Comparison of ENCODE assay signal across 24 cellular contexts in the genomic region with DNA sequence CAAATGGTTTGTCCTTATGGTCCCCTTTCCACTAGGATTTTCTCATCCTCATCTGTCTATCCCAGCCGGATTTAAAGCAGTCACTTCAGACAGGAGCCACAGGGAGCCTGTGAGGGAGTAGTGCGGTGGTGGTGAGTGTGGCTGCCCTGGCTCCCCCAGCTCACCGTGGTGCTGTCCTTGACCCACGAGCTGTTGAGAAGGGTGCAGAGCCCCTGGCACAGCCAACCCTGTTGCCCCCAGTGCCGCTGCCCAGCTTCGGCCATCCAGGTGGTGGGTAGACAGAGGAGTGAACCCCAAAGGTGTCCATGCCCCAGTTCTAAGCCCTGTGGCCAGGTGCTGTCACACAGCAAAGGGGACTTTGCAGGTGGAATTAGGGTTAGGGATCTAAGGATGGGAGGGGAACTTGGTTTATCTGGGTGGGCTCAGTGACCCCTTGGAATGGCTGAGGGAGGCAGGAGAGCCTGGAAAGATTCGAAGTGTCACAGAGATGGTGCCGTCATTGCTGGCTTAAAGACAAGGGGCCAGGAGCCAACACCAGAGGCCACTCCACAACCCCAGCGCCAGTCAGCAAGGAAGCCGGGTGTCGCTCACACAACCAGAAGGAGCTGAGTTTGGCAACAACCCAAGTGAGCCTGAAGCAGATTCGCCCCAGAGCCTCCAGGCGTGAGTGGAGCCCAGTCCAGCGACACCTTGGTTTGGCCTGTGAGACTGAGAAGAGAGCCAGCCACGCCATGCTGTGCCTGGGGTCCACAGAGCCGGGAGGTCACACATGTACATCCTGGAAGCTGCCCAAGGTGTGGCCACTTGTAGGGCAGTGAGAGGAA.
A peak's percentile ranks its signal among the peaks of the same experiment; 100 is the strongest.
DNase-seq lines count a peak whose midpoint lies in the region; ATAC-seq and TF ChIP-seq lines count a peak whose summit lies in the region.
"Had no signal": no experiment of that assay in that cellular context is flagged by ENCODE, and none has a peak within 500 bp of the region (broad histone marks: within the 10 kb centered on the region; RNA-seq: fewer than 3 reads in every experiment).

No MANE protein-coding gene starts in this region.

- H4K20me1 ChIP-seq in BLaER1, result peaks cover 7% of the 10 kb centered on the region; the same call in 1 of the 2 replicates

- TF ChIP-seq CTCF in endodermal cell (conservative IDR thresholded peaks at IDR 0.05), result no peak
- no peak for TF ChIP-seq CTCF in right lobe of liver (IDR thresholded peaks at IDR 0.05)
- no peak for TF ChIP-seq CTCF in type B pancreatic cell (conservative IDR thresholded peaks at IDR 0.05)

- WGBS in endodermal cell (ENCODE audit: insufficient coverage in 1 of 2, insufficient read length in 1 of 2), 2 experiments, result 91 to 99% methylated on average over 9 to 16 of the region's 16 CpGs
- 73% methylated on average over 6 of the region's 16 CpGs for whole genome bisulfite sequencing in right lobe of liver (ENCODE audit: insufficient coverage, low coverage, low lambda C conversion rate, missing lambda C conversion rate)

- intact Hi-C loops in right lobe of liver (cut with DNase I), result no loop called here

- no peaks in the 10 kb centered on the region for H3K27me3 Mint-ChIP-seq in endodermal cell (ENCODE audit: insufficient read depth)
- H3K27me3 Mint-ChIP-seq in type B pancreatic cell, result no peaks in the 10 kb centered on the region
- H3K27me3 Mint-ChIP-seq: activated CD4-positive, alpha-beta T cell treated with anti-CD3 and anti-CD28 coated beads, Interleukin-2, amount 10 ng/mL, durations not matched to agents 7 days and 5 days had no signal

- H3K9me3 ChIP-seq in BLaER1 (no peaks in the 10 kb centered on the region), endodermal cell (ENCODE audit: control insufficient read depth, low read length) (no peaks in the 10 kb centered on the region), right lobe of liver (no peaks in the 10 kb centered on the region)
- H3K9me3 ChIP-seq: neutrophil, SJSA1, suprapubic skin had no signal

- H3K4me3 ChIP-seq in BLaER1, result no peak overlapping the region
- no peak overlapping the region for H3K4me3 ChIP-seq in endodermal cell (ENCODE audit: low read length)
- no peak overlapping the region for H3K4me3 ChIP-seq in right lobe of liver
- H3K4me3 ChIP-seq: SJSA1, suprapubic skin had no signal

- H3K27me3 ChIP-seq in BLaER1, result no peaks in the 10 kb centered on the region
- H3K27me3 ChIP-seq in endodermal cell (ENCODE audit: control insufficient read depth, insufficient read depth, low read length, poor library complexity, severe bottlenecking), result no peaks in the 10 kb centered on the region
- no peaks in the 10 kb centered on the region for H3K27me3 ChIP-seq in right lobe of liver
- H3K27me3 ChIP-seq: neutrophil, SJSA1 had no signal

- H3K36me3 ChIP-seq in BLaER1 (0 out of 2 replicates have a peak, but pooled peaks cover 2% of the 10 kb centered on the region), endodermal cell (ENCODE audit: control insufficient read depth, insufficient read depth, low read length) (no peaks in the 10 kb centered on the region), right lobe of liver (peaks cover 0 to 54% (median 19%) of the 10 kb centered on the region in 4 donors)
- H3K36me3 ChIP-seq: neutrophil, SJSA1, suprapubic skin had no signal

- H3K4me2 ChIP-seq in BLaER1, result peak overlapping the region; percentile 91

- ATAC-seq in right lobe of liver (peak; percentile 1 to 30 (median 12)), HG02970 (IDR thresholded peaks at IDR 0.05; ENCODE audit: low FRiP score, unreplicated experiment) (no peak)
- ATAC-seq: HCT116; stimulated activated effector memory CD8-positive, alpha-beta T cell treated with anti-CD3 and anti-CD28 coated beads, Interleukin-12 subunit alpha, Interleukin-12 subunit beta, amount 100 ng/mL, for 72 hours; T-helper 17 cell had no signal

- H3K4me1 ChIP-seq in BLaER1 (peaks cover 54% of the 10 kb centered on the region), endodermal cell (ENCODE audit: control insufficient read depth, insufficient read depth, low read length) (no peaks in the 10 kb centered on the region), right lobe of liver (no peaks in the 10 kb centered on the region)
- H3K4me1 ChIP-seq: SJSA1, suprapubic skin had no signal

- no peak for TF ChIP-seq POLR2A in right lobe of liver (IDR thresholded peaks at IDR 0.05)

- H3K27ac Mint-ChIP-seq in endodermal cell, result no peak overlapping the region
- H3K27ac Mint-ChIP-seq in type B pancreatic cell, result no peak overlapping the region
- H3K27ac Mint-ChIP-seq: activated CD4-positive, alpha-beta T cell treated with anti-CD3 and anti-CD28 coated beads, Interleukin-2, amount 10 ng/mL, durations not matched to agents 7 days and 5 days; stimulated activated effector memory CD8-positive, alpha-beta T cell treated with anti-CD3 and anti-CD28 coated beads, Interleukin-12 subunit alpha, Interleukin-12 subunit beta, amount 100 ng/mL, for 72 hours; T-helper 17 cell had no signal

- peak overlapping the region; percentile 56 for H3K27ac ChIP-seq in BLaER1
- H3K27ac ChIP-seq in endodermal cell (ENCODE audit: low read depth, low read length), result no peak overlapping the region
- H3K27ac ChIP-seq in right lobe of liver, result no peak overlapping the region
- H3K27ac ChIP-seq: neutrophil, SJSA1, suprapubic skin had no signal

- H3K9ac ChIP-seq in BLaER1 (no peak overlapping the region), endodermal cell (ENCODE audit: extremely low read depth, low read length, poor library complexity, severe bottlenecking) (no peak overlapping the region)

- H3K9me3 Mint-ChIP-seq in endodermal cell, result no peaks in the 10 kb centered on the region
- H3K9me3 Mint-ChIP-seq in type B pancreatic cell, result no peaks in the 10 kb centered on the region
- H3K9me3 Mint-ChIP-seq: activated CD4-positive, alpha-beta T cell treated with anti-CD3 and anti-CD28 coated beads, Interleukin-2, amount 10 ng/mL, durations not matched to agents 7 days and 5 days; stimulated activated effector memory CD8-positive, alpha-beta T cell treated with anti-CD3 and anti-CD28 coated beads, Interleukin-12 subunit alpha, Interleukin-12 subunit beta, amount 100 ng/mL, for 72 hours had no signal

- H3K4me3 Mint-ChIP-seq in endodermal cell (no peak overlapping the region), type B pancreatic cell (no peak overlapping the region)
- H3K4me3 Mint-ChIP-seq: activated CD4-positive, alpha-beta T cell treated with anti-CD3 and anti-CD28 coated beads, Interleukin-2, amount 10 ng/mL, durations not matched to agents 7 days and 5 days; stimulated activated effector memory CD8-positive, alpha-beta T cell treated with anti-CD3 and anti-CD28 coated beads, Interleukin-12 subunit alpha, Interleukin-12 subunit beta, amount 100 ng/mL, for 72 hours; T-helper 17 cell had no signal

- no peaks in the 10 kb centered on the region for H3K36me3 Mint-ChIP-seq in endodermal cell (ENCODE audit: low read depth)
- H3K36me3 Mint-ChIP-seq in type B pancreatic cell, result no peaks in the 10 kb centered on the region
- H3K36me3 Mint-ChIP-seq: stimulated activated effector memory CD8-positive, alpha-beta T cell treated with anti-CD3 and anti-CD28 coated beads, Interleukin-12 subunit alpha, Interleukin-12 subunit beta, amount 100 ng/mL, for 72 hours had no signal

- H3K4me1 Mint-ChIP-seq in endodermal cell (no peaks in the 10 kb centered on the region), type B pancreatic cell (ENCODE audit: unreplicated experiment) (peaks cover 4% of the 10 kb centered on the region)
- H3K4me1 Mint-ChIP-seq: activated CD4-positive, alpha-beta T cell treated with anti-CD3 and anti-CD28 coated beads, Interleukin-2, amount 10 ng/mL, durations not matched to agents 7 days and 5 days; stimulated activated effector memory CD8-positive, alpha-beta T cell treated with anti-CD3 and anti-CD28 coated beads, Interleukin-12 subunit alpha, Interleukin-12 subunit beta, amount 100 ng/mL, for 72 hours had no signal

- DNase-seq in M059J (ENCODE audit: low read depth), result peak; percentile 9
- DNase-seq in endodermal cell, result peak; percentile 40
- DNase-seq in right lobe of liver, result peak in 1 of 3 donors; percentile 53
- DNase-seq in NCI-H1694 treated with DMSO at 0.1 percent for 48 hours (lab: John Stamatoyannopoulos, UW), result no peak
- no peak for DNase-seq in type B pancreatic cell (ENCODE audit: extremely low spot score, unreplicated experiment)
- DNase-seq in DMS53 (lab: John Stamatoyannopoulos, UW), result no peak
- DNase-seq: ACHN; activated CD4-positive, alpha-beta T cell treated with anti-CD3 and anti-CD28 coated beads, Interleukin-2, amount 10 ng/mL, durations not matched to agents 7 days and 5 days; activated naive CD4-positive, alpha-beta T cell treated with anti-CD3 and anti-CD28 coated beads, Interleukin-2, amount 50 U/mL, for 16 hours; KBM-7; kidney glomerular epithelial cell; mesenchymal stem cell; NCI-H1436 treated with DMSO at 0.1 percent for 48 hours; NCI-H2171; NCI-H524 treated with DMSO at 0.1 percent for 48 hours; small intestine; T-helper 17 cell had no signal

Comparison
In these comparisons a context has a peak if more than half of its experiments do, and no peak if none do; other contexts are left out.
1. DNase-seq: peak in M059J (single experiment) and endodermal cell (single experiment); none in NCI-H1694 treated with DMSO at 0.1 percent for 48 hours (single experiment), type B pancreatic cell (single experiment) and DMS53 (single experiment).